ENCODE assay signal across 11 cellular contexts in the genomic region with DNA sequence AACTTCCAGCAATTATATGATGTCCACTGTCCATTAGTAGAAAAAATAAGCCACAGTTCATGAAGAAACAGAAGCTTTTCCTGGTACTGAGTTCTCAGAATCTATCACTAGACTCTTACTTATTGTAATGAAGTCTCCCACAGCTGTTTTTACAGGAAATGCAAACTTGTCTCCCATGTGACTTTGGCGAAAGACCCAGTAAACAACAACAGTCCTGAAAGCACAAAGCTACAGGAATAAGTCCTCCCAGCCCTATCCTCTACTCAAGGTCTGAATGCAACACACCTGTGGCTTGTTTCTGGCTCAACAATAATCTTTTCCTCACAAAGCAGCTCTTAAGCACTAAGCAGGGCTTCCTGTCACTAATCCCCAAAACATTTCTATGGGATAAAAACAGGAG. TPM values are rescaled to one million over a fixed set of nuclear protein-coding genes. Genes with fewer than 3 reads are reported as not detected.
DNase-seq lines count a peak whose midpoint lies in the region; ATAC-seq and TF ChIP-seq lines count a peak whose summit lies in the region.
"Had no signal": no experiment of that assay in that cellular context is flagged by ENCODE, and none has a peak within 500 bp of the region (broad histone marks: within the 10 kb centered on the region; RNA-seq: fewer than 3 reads in every experiment).

No MANE protein-coding gene starts in this region.

- H3K9me3 Mint-ChIP-seq in CD4-positive, alpha-beta T cell = no peaks in the 10 kb centered on the region

- H3K4me3 Mint-ChIP-seq in CD4-positive, alpha-beta T cell = no peak overlapping the region

- intact Hi-C loops in CD4-positive, alpha-beta T cell (cut with DNase I, micrococcal nuclease) = no loop called here
- intact Hi-C loops in IMR-90 (cut with micrococcal nuclease) = no loop called here

- H4K8ac ChIP-seq in IMR-90 (ENCODE audit: low read depth in 2 of 2, low read length in 2 of 2) = no peak overlapping the region

- H2BK15ac ChIP-seq in IMR-90 (ENCODE audit: low read depth, low read length) = no peak overlapping the region

- no CpG with 5 or more reads among the region's 1 CpG for WGBS in IMR-90 (ENCODE audit: extremely low coverage in 2 of 2, insufficient read length in 1 of 2), 2 experiments
- 47% methylated on average over 1 of the region's 1 CpG for WGBS in hepatocyte (ENCODE audit: low lambda C conversion rate, missing lambda C conversion rate)
- WGBS in smooth muscle cell (ENCODE audit: low lambda C conversion rate) = 17% methylated on average over 1 of the region's 1 CpG

- no peak for TF ChIP-seq RAD21 in IMR-90 (IDR thresholded peaks at IDR 0.05; ENCODE audit: low read length)

- no peaks in the 10 kb centered on the region for H3K9me1 ChIP-seq in IMR-90 (ENCODE audit: insufficient read depth, low read length)

- TF ChIP-seq CTCF in CD4-positive, alpha-beta T cell (IDR thresholded peaks at IDR 0.05) = no peak
- TF ChIP-seq CTCF in IMR-90 (conservative IDR thresholded peaks at IDR 0.05; ENCODE audit: low read depth, low read length) (no peak), hepatocyte (IDR thresholded peaks at IDR 0.05; ENCODE audit: poor library complexity) (no peak), smooth muscle cell (IDR thresholded peaks at IDR 0.05; ENCODE audit: borderline replicate concordance, insufficient read depth, poor library complexity, severe bottlenecking) (no peak)

- no peak overlapping the region for H3K18ac ChIP-seq in IMR-90 (ENCODE audit: low read depth, low read length)

- no peak overlapping the region for H2AK5ac ChIP-seq in IMR-90 (ENCODE audit: low read depth, low read length)

- H3K4me1 ChIP-seq in IMR-90 (ENCODE audit: control insufficient read depth, insufficient read depth, low read length) (peaks cover 2% of the 10 kb centered on the region), hepatocyte (ENCODE audit: insufficient read depth) (no peaks in the 10 kb centered on the region), smooth muscle cell (ENCODE audit: low read depth) (peaks cover 7% of the 10 kb centered on the region)

- H3K79me1 ChIP-seq in IMR-90 (ENCODE audit: low read depth in 1 of 2, low read length in 2 of 2) = no peaks in the 10 kb centered on the region

- dilution Hi-C loops in IMR-90 (cut with HindIII; ENCODE audit: low sequenced_read_pairs, unreplicated experiment) = no loop called here

- H3K9me2 ChIP-seq in hepatocyte (replicated peaks; ENCODE audit: insufficient read depth) = no peaks in the 10 kb centered on the region

- no peak overlapping the region for H2AK9ac ChIP-seq in IMR-90 (replicated peaks; ENCODE audit: low read depth, low read length, poor library complexity)

- TF ChIP-seq POLR2A in IMR-90 (IDR thresholded peaks at IDR 0.05; ENCODE audit: low read depth, low read length) = no peak

- no peak overlapping the region for H2BK5ac ChIP-seq in IMR-90 (ENCODE audit: low read depth, low read length, poor library complexity, severe bottlenecking)

- CTCF ChIA-PET in CD4-positive, alpha-beta T cell (lab: Charles Lee) = no interaction called here
- CTCF ChIA-PET in IMR-90 (lab: Yijun Ruan, JAX) = interaction anchor here (0.6 to 1.2 kb wide), 2 partner anchors 10 to 136 kb away, joined by 3 read pairs; no protein-coding TSS in a partner anchor

- no peaks in the 10 kb centered on the region for H3F3A ChIP-seq in smooth muscle cell (ENCODE audit: low read depth)

- H3K4me2 ChIP-seq in IMR-90 (ENCODE audit: low read depth, low read length) (no peak overlapping the region), hepatocyte (no peak overlapping the region), smooth muscle cell (no peak overlapping the region)
- H3K4me2 ChIP-seq: PC-9 had no signal

- no peak overlapping the region for H3K27ac ChIP-seq in CD4-positive, alpha-beta T cell (ENCODE audit: low read depth, low read length)
- H3K27ac ChIP-seq in IMR-90 (ENCODE audit: insufficient read depth, low read length) (no peak overlapping the region), hepatocyte (no peak overlapping the region), smooth muscle cell (ENCODE audit: low read depth) (no peak overlapping the region)
- H3K27ac ChIP-seq: PC-9, vagina had no signal

- peak overlapping the region; percentile 9 for H3K27ac Mint-ChIP-seq in CD4-positive, alpha-beta T cell

- no peak for DNase-seq in CD4-positive, alpha-beta T cell
- DNase-seq in IMR-90 = no peak
- DNase-seq in hepatocyte (ENCODE audit: low spot score) = no peak
- DNase-seq in smooth muscle cell (lab: John Stamatoyannopoulos, UW; ENCODE audit: unreplicated experiment) = no peak
- no peak for DNase-seq in activated CD4-positive, CD25-positive, alpha-beta regulatory T cell (lab: John Stamatoyannopoulos, UW)
- DNase-seq in HuH-7.5 (ENCODE audit: low spot score) = no peak
- DNase-seq in NCI-H1436 (lab: John Stamatoyannopoulos, UW) = no peak
- DNase-seq: activated T-cell treated with anti-CD3 and anti-CD28 coated beads, Interleukin-2, amount 50 U/mL, for 1 hour; PC-9 had no signal

- in situ Hi-C loops in IMR-90 (cut with MboI; ENCODE audit: low sequenced_read_pairs) = no loop called here

- 0 out of 2 replicates have a peak overlapping the region, but pooled peaks have one; percentile 15 for H3K14ac ChIP-seq in IMR-90 (replicated peaks; ENCODE audit: low read depth, low read length)

- no peak overlapping the region for H2BK20ac ChIP-seq in IMR-90 (ENCODE audit: low read depth, low read length)

- peaks cover 10% of the 10 kb centered on the region for H3K4me1 Mint-ChIP-seq in CD4-positive, alpha-beta T cell (ENCODE audit: low read depth)

- no peaks in the 10 kb centered on the region for H3K36me3 Mint-ChIP-seq in CD4-positive, alpha-beta T cell (ENCODE audit: low read depth)

- H2AFZ ChIP-seq in IMR-90 (replicated peaks; ENCODE audit: low read length, poor library complexity) (no peak overlapping the region), hepatocyte (peak overlapping the region; percentile 22), smooth muscle cell (ENCODE audit: low read depth) (no peak overlapping the region)
- H2AFZ ChIP-seq: PC-9 had no signal

- H3K36me3 ChIP-seq in IMR-90 (ENCODE audit: control insufficient read depth, insufficient read depth, low read length) (no peaks in the 10 kb centered on the region), hepatocyte (replicated peaks; ENCODE audit: insufficient read depth, low read depth) (no peaks in the 10 kb centered on the region), smooth muscle cell (ENCODE audit: low read depth) (no peaks in the 10 kb centered on the region)
- H3K36me3 ChIP-seq: vagina had no signal

- H4K20me1 ChIP-seq in IMR-90 (ENCODE audit: insufficient read depth, low read length) (no peaks in the 10 kb centered on the region), hepatocyte (ENCODE audit: insufficient read depth, poor library complexity, severe bottlenecking) (no peaks in the 10 kb centered on the region), smooth muscle cell (ENCODE audit: low read depth) (no peaks in the 10 kb centered on the region)

- H3K4ac ChIP-seq in IMR-90 (ENCODE audit: low read depth, low read length) = no peak overlapping the region

- H4K5ac ChIP-seq in IMR-90 (ENCODE audit: low read depth, low read length) = no peak overlapping the region

- no peaks in the 10 kb centered on the region for H3K9me3 ChIP-seq in CD4-positive, alpha-beta T cell (ENCODE audit: control insufficient read depth, low read length)
- H3K9me3 ChIP-seq in IMR-90 (ENCODE audit: control insufficient read depth, insufficient read depth, low read length) = no peaks in the 10 kb centered on the region
- no peaks in the 10 kb centered on the region for H3K9me3 ChIP-seq in hepatocyte (ENCODE audit: low read depth)
- no peaks in the 10 kb centered on the region for H3K9me3 ChIP-seq in smooth muscle cell (replicated peaks; ENCODE audit: low read depth)
- H3K9me3 ChIP-seq: vagina had no signal

- H3K23ac ChIP-seq in IMR-90 (ENCODE audit: low read depth, low read length) = no peak overlapping the region

- no peak overlapping the region for H2BK120ac ChIP-seq in IMR-90 (ENCODE audit: low read depth, low read length)

- H3K79me2 ChIP-seq in hepatocyte (no peaks in the 10 kb centered on the region), smooth muscle cell (ENCODE audit: low read depth) (no peaks in the 10 kb centered on the region)

- no peak overlapping the region for H4K91ac ChIP-seq in IMR-90 (ENCODE audit: insufficient read depth, low read depth, low read length)

- H3K27me3 ChIP-seq in CD4-positive, alpha-beta T cell (ENCODE audit: control insufficient read depth, insufficient read depth, low read length) = no peaks in the 10 kb centered on the region
- no peaks in the 10 kb centered on the region for H3K27me3 ChIP-seq in IMR-90 (ENCODE audit: control insufficient read depth, insufficient read depth, low read length)
- no peaks in the 10 kb centered on the region for H3K27me3 ChIP-seq in hepatocyte
- H3K27me3 ChIP-seq in smooth muscle cell (ENCODE audit: low read depth) = no peaks in the 10 kb centered on the region
- H3K27me3 ChIP-seq: vagina had no signal

- H3K56ac ChIP-seq in IMR-90 (ENCODE audit: extremely low read depth, insufficient read depth, low read length) = no peak overlapping the region

- BruUV-seq in IMR-90 (replicated peaks; lab: Mats Ljungman, UMichigan) = no TSS peak

- H3K9ac ChIP-seq in IMR-90 (ENCODE audit: low read depth, low read length) (no peak overlapping the region), smooth muscle cell (ENCODE audit: low read depth) (no peak overlapping the region)

- H3K27me3 Mint-ChIP-seq in CD4-positive, alpha-beta T cell = no peaks in the 10 kb centered on the region

- ATAC-seq in CD4-positive, alpha-beta T cell (ENCODE audit: poor library complexity) = no peak
- ATAC-seq in GM21526 (IDR thresholded peaks at IDR 0.05; ENCODE audit: low FRiP score, unreplicated experiment) (peak; percentile 58), IMR-90 (ENCODE audit: low read depth) (peak; percentile 36; the same call in 1 of the 2 replicates)

- POLR2A ChIA-PET in CD4-positive, alpha-beta T cell (lab: Charles Lee) = no interaction called here
- POLR2A ChIA-PET in IMR-90 (lab: Charles Lee; ENCODE audit: unreplicated experiment) = no interaction called here

- H3K4me3 ChIP-seq in IMR-90 (ENCODE audit: insufficient read depth, low read depth, low read length) = no peak overlapping the region
- no peak overlapping the region for H3K4me3 ChIP-seq in hepatocyte
- H3K4me3 ChIP-seq in smooth muscle cell = no peak overlapping the region
- H3K4me3 ChIP-seq: PC-9, vagina had no signal

TF ChIP-seq in IMR-90, 13 proteins besides CTCF, POLR2A, EP300 and RAD21 (continues in another document):
- no peak for TF ChIP-seq CHD1 (IDR thresholded peaks at IDR 0.05; ENCODE audit: low read depth, low read length)
- TF ChIP-seq MAZ (IDR thresholded peaks at IDR 0.05; ENCODE audit: borderline replicate concordance, low read depth, low read length) = no peak
- TF ChIP-seq MXI1 (IDR thresholded peaks at IDR 0.05; ENCODE audit: borderline replicate concordance, low read depth, low read length) = no peak

RNA-seq across cellular contexts. Expression of gene EOMES, which starts 55.8 kb away (rescaled TPM):
- under 1 TPM; 0.64 to 0.69 TPM for total RNA-seq in CD4-positive, alpha-beta T cell
- total RNA-seq in IMR-90 (2012; rRNA removed) (not detected in 2 replicates), hepatocyte (not detected in 2 replicates), smooth muscle cell (not detected in 2 replicates)
- polyA plus RNA-seq in IMR-90 (2012; rRNA removed) (not detected in 2 replicates), hepatocyte (0.39 TPM in 1 of 2 replicates, not detected in the other), smooth muscle cell (not detected in 2 replicates)
- not detected in 2 replicates for polyA plus RNA-seq in IMR-90 (2012; cell fraction: cytosol; rRNA removed)
- polyA plus RNA-seq in IMR-90 (2012; cell fraction: nucleus; rRNA removed; ENCODE audit: low replicate concordance) = not detected in 2 replicates
- total RNA-seq: PC-9 had no signal
